Comparison of ENCODE assay signal across 1 cellular context in genomic region chr20:33992923-33993799, GRCh38.
TF ChIP-seq lines count a peak whose summit lies in the region.

No MANE protein-coding gene starts in this region.

TF ChIP-seq in GM12878, 131 proteins besides CTCF, POLR2A, EP300 and RAD21 (continued from another document):
- TF ChIP-seq TARDBP (IDR thresholded peaks at IDR 0.05; ENCODE audit: borderline replicate concordance), result no peak
- TF ChIP-seq REST (IDR thresholded peaks at IDR 0.05; ENCODE audit: low read depth, low read length), result no peak
- peak; percentile 97 for TF ChIP-seq BCLAF1 (IDR thresholded peaks at IDR 0.05)
- TF ChIP-seq RAD51 (IDR thresholded peaks at IDR 0.05), result no peak
- TF ChIP-seq BACH1 (IDR thresholded peaks at IDR 0.05; ENCODE audit: borderline replicate concordance), result peak; percentile 20; the same call in 1 of the 2 replicates
- TF ChIP-seq SREBF2 (IDR thresholded peaks at IDR 0.05; ENCODE audit: low read length), result no peak
- no peak for TF ChIP-seq RCOR1 (conservative IDR thresholded peaks at IDR 0.05; ENCODE audit: low read depth, low read length)
- peak; percentile 98 for TF ChIP-seq CHD1 (IDR thresholded peaks at IDR 0.05; ENCODE audit: low read depth, low read length)
- TF ChIP-seq SIN3A (IDR thresholded peaks at IDR 0.05; ENCODE audit: low read depth, low read length), result no peak; the same call in none of the 2 replicates
- 0 out of 2 replicates have a peak, but pooled peaks have one; percentile 91 for TF ChIP-seq RB1 (IDR thresholded peaks at IDR 0.05; ENCODE audit: borderline replicate concordance)
- no peak; the same call in 1 of the 3 replicates for TF ChIP-seq POU2F2 (IDR thresholded peaks at IDR 0.05; ENCODE audit: borderline replicate concordance, low read depth, low read length)
- TF ChIP-seq YBX1 (IDR thresholded peaks at IDR 0.05), result no peak
- TF ChIP-seq, protein P1, sequence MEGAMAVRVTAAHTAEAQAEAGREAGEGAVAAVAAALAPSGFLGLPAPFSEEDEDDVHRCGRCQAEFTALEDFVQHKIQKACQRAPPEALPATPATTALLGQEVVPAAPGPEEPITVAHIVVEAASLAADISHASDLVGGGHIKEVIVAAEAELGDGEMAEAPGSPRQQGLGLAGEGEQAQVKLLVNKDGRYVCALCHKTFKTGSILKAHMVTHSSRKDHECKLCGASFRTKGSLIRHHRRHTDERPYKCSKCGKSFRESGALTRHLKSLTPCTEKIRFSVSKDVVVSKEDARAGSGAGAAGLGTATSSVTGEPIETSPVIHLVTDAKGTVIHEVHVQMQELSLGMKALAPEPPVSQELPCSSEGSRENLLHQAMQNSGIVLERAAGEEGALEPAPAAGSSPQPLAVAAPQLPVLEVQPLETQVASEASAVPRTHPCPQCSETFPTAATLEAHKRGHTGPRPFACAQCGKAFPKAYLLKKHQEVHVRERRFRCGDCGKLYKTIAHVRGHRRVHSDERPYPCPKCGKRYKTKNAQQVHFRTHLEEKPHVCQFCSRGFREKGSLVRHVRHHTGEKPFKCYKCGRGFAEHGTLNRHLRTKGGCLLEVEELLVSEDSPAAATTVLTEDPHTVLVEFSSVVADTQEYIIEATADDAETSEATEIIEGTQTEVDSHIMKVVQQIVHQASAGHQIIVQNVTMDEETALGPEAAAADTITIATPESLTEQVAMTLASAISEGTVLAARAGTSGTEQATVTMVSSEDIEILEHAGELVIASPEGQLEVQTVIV (IDR thresholded peaks at IDR 0.05; ENCODE audit: borderline replicate concordance, partially characterized antibody), result peak; percentile 75
- TF ChIP-seq ZBTB11 (CRISPR knock-in tag; IDR thresholded peaks at IDR 0.05), result no peak
- TF ChIP-seq, protein P2, sequence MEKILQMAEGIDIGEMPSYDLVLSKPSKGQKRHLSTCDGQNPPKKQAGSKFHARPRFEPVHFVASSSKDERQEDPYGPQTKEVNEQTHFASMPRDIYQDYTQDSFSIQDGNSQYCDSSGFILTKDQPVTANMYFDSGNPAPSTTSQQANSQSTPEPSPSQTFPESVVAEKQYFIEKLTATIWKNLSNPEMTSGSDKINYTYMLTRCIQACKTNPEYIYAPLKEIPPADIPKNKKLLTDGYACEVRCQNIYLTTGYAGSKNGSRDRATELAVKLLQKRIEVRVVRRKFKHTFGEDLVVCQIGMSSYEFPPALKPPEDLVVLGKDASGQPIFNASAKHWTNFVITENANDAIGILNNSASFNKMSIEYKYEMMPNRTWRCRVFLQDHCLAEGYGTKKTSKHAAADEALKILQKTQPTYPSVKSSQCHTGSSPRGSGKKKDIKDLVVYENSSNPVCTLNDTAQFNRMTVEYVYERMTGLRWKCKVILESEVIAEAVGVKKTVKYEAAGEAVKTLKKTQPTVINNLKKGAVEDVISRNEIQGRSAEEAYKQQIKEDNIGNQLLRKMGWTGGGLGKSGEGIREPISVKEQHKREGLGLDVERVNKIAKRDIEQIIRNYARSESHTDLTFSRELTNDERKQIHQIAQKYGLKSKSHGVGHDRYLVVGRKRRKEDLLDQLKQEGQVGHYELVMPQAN (conservative IDR thresholded peaks at IDR 0.05), result no peak; the same call in none of the 2 replicates
- no peak for TF ChIP-seq USF2 (IDR thresholded peaks at IDR 0.05; ENCODE audit: borderline replicate concordance, low read depth, low read length)
- no peak for TF ChIP-seq BCL3 (IDR thresholded peaks at IDR 0.05; ENCODE audit: borderline replicate concordance, insufficient read depth, low read depth, low read length, poor library complexity, severe bottlenecking)
- TF ChIP-seq EGR1 (IDR thresholded peaks at IDR 0.05; ENCODE audit: borderline replicate concordance in 1 of 2, low read depth in 2 of 2, low read length in 2 of 2), result peak in 1 of 2 experiments; percentile 61; a peak in 2 of 3 replicates
- no peak for TF ChIP-seq CEBPB (IDR thresholded peaks at IDR 0.05; ENCODE audit: borderline replicate concordance in 1 of 2, low read depth in 2 of 2, low read length in 2 of 2)
- no peak for TF ChIP-seq CUX1 (IDR thresholded peaks at IDR 0.05; ENCODE audit: insufficient replicate concordance, low read depth, low read length)
- TF ChIP-seq, protein P3, sequence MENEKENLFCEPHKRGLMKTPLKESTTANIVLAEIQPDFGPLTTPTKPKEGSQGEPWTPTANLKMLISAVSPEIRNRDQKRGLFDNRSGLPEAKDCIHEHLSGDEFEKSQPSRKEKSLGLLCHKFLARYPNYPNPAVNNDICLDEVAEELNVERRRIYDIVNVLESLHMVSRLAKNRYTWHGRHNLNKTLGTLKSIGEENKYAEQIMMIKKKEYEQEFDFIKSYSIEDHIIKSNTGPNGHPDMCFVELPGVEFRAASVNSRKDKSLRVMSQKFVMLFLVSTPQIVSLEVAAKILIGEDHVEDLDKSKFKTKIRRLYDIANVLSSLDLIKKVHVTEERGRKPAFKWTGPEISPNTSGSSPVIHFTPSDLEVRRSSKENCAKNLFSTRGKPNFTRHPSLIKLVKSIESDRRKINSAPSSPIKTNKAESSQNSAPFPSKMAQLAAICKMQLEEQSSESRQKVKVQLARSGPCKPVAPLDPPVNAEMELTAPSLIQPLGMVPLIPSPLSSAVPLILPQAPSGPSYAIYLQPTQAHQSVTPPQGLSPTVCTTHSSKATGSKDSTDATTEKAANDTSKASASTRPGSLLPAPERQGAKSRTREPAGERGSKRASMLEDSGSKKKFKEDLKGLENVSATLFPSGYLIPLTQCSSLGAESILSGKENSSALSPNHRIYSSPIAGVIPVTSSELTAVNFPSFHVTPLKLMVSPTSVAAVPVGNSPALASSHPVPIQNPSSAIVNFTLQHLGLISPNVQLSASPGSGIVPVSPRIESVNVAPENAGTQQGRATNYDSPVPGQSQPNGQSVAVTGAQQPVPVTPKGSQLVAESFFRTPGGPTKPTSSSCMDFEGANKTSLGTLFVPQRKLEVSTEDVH (IDR thresholded peaks at IDR 0.05; ENCODE audit: low read depth, partially characterized antibody), result no peak
- TF ChIP-seq ASH2L (IDR thresholded peaks at IDR 0.05; ENCODE audit: borderline replicate concordance, low read depth), result no peak; the same call in 1 of the 2 replicates
